In the genomic region with DNA sequence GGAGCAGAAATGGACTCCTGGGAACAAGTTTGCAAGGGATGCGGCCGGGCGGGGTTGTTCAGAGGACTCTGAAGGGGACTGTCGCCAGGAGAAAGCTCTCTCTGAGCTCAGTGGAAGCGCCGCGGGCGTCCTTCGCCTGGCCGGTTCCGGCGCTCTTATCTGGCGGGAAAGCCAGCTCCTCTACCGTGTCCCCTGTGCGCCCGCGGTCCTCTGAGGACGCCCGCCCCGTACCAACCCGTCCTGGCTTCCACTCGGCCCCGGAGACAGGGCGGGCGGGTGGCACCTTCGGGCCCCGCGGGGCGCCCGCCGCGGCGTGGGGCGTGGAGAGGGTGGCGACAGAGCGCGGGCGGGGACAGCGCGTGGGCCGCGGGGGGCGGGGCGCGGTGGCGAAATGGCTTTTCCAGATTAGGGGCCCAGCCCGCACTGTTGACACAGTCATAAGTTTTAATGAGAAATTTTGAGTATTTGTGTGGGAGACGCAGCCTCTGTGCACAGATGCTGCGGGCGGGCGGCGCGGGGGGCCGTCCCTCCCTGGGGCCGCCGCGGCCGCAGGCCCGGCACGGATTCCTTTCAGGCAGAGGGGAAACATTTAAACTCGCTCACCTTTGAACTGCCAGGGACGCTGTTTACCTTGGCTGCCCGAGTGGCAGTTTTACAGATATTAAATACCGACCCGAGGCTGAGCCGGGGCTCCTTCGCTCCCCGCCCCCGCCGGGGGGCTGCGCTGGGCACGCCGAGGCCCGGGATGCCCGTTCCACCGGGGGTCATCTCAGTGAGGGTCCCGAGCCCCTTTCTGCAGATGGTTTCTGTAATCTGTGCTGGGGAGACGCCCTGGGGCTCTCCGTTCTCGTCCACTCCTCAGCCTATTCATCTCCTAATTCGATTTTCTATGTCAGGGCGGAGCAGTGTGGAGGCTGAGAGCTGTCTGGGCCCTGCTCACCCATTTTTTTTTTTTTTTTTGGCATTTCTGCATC, we compare ENCODE assay signal across 8 cellular contexts.
A peak's percentile ranks its signal among the peaks of the same experiment; 100 is the strongest.
DNase-seq lines count a peak whose midpoint lies in the region; ATAC-seq and TF ChIP-seq lines count a peak whose summit lies in the region.

No MANE protein-coding gene starts in this region.

- no peaks in the 10 kb centered on the region for H3K36me3 ChIP-seq in ovary

- H3K4me1 ChIP-seq in ovary (ENCODE audit: insufficient read depth) = no peaks in the 10 kb centered on the region

- TF ChIP-seq POLR2A in ovary (IDR thresholded peaks at IDR 0.05) = no peak

- ATAC-seq in HG03045 (IDR thresholded peaks at IDR 0.05; ENCODE audit: unreplicated experiment) (no peak), HG03097 (IDR thresholded peaks at IDR 0.05; ENCODE audit: low FRiP score, unreplicated experiment) (no peak)

- TF ChIP-seq EP300 in ovary (IDR thresholded peaks at IDR 0.05) = no peak

- 2% methylated on average over 69 to 82 of the region's 82 CpGs for WGBS in ovary, 3 donors

- H3K4me3 ChIP-seq in fibroblast of villous mesenchyme (ENCODE audit: low read depth, low read length) = peak overlapping the region; percentile 29
- peak overlapping the region; percentile 18 for H3K4me3 ChIP-seq in ovary

- DNase-seq in activated effector memory CD4-positive, alpha-beta T cell treated with anti-CD3 and anti-CD28 coated beads, Interleukin-2, amount 50 U/mL, for 16 hours = peak; percentile 70
- DNase-seq in activated effector memory CD4-positive, alpha-beta T cell treated with Interleukin-2 at 50 U/mL for 16 hours = no peak
- peak; percentile 54 for DNase-seq in activated CD4-positive, alpha-beta T cell treated with anti-CD3 and anti-CD28 coated beads for 48 hours
- no peak for DNase-seq in fibroblast of villous mesenchyme (ENCODE audit: low read depth)
- DNase-seq in ovary = no peak
- DNase-seq in HK-2 (ENCODE audit: unreplicated experiment) = no peak

- intact Hi-C loops in ovary (cut with DNase I) = no loop called here

- H3K27ac ChIP-seq in ovary = no peak overlapping the region

- no peaks in the 10 kb centered on the region for H3K9me3 ChIP-seq in ovary

- TF ChIP-seq CTCF in fibroblast of villous mesenchyme (IDR thresholded peaks at IDR 0.05; ENCODE audit: insufficient read depth, low read depth, low read length) (no peak), ovary (IDR thresholded peaks at IDR 0.05) (no peak)

- no peaks in the 10 kb centered on the region for H3K27me3 ChIP-seq in ovary

Comparison
In these comparisons a context has a peak if more than half of its experiments do, and no peak if none do; other contexts are left out.
1. DNase-seq: peak in activated effector memory CD4-positive, alpha-beta T cell treated with anti-CD3 and anti-CD28 coated beads, Interleukin-2, amount 50 U/mL, for 16 hours (single experiment) and activated CD4-positive, alpha-beta T cell treated with anti-CD3 and anti-CD28 coated beads for 48 hours (single experiment); none in activated effector memory CD4-positive, alpha-beta T cell treated with Interleukin-2 at 50 U/mL for 16 hours (single experiment), fibroblast of villous mesenchyme (single experiment), ovary (0 of 5) and HK-2 (single experiment).